1 cellular context compared by ENCODE assay signal in genomic region chr10:6050801-6051445, GRCh38.
TF ChIP-seq lines count a peak whose summit lies in the region.

No MANE protein-coding gene starts in this region.

TF ChIP-seq in GM23338, 12 proteins besides CTCF, POLR2A, EP300 and RAD21 (continued from another document):
- TF ChIP-seq ZNF462 (CRISPR knock-in tag; IDR thresholded peaks at IDR 0.05) (no peak), NANOG (IDR thresholded peaks at IDR 0.05; ENCODE audit: borderline replicate concordance) (no peak), JUNB (IDR thresholded peaks at IDR 0.05; ENCODE audit: unreplicated experiment) (no peak), ETS1 (IDR thresholded peaks at IDR 0.05) (no peak), ZNF114 (CRISPR knock-in tag; IDR thresholded peaks at IDR 0.05) (no peak), POLR2AphosphoS5 (IDR thresholded peaks at IDR 0.05; ENCODE audit: low read depth) (no peak)
